33 cellular contexts compared by ENCODE assay signal in genomic region chr20:38268115-38268514, GRCh38. TPM values are rescaled to one million over a fixed set of nuclear protein-coding genes. Genes with fewer than 3 reads are reported as not detected.
"Had no signal": no experiment of that assay in that cellular context is flagged by ENCODE, and none has a peak within 500 bp of the region (broad histone marks: within the 10 kb centered on the region; RNA-seq: fewer than 3 reads in every experiment).

No MANE protein-coding gene starts in this region.

- FAIRE-seq: bronchial epithelial cell had no signal

- H3K36me3 ChIP-seq: ascending aorta, MG63, Peyer's patch, SJSA1 had no signal

- ATAC-seq: activated CD8-positive, alpha-beta memory T cell treated with anti-CD3 and anti-CD28 coated beads, Interleukin-2, amount 10 ng/mL, durations not matched to agents 7 days and 5 days; activated naive CD4-positive, alpha-beta T cell treated with anti-CD3 and anti-CD28 coated beads, Interleukin-2, amount 50 U/mL, for 72 hours; activated naive CD8-positive, alpha-beta T cell treated with anti-CD3 and anti-CD28 coated beads, Interleukin-2, amount 50 U/mL, for 24 hours; body of pancreas; SK-N-SH treated with all-trans-retinoic acid at 6 μM for 48 hours; WTC11 had no signal

- H3K27me3 ChIP-seq: ascending aorta, body of pancreas, MG63, Peyer's patch, SJSA1 had no signal

- H3K4me1 Mint-ChIP-seq: activated CD8-positive, alpha-beta memory T cell treated with anti-CD3 and anti-CD28 coated beads, Interleukin-2, amount 10 ng/mL, durations not matched to agents 7 days and 5 days; activated naive CD8-positive, alpha-beta T cell treated with anti-CD3 and anti-CD28 coated beads, Interleukin-2, amount 50 U/mL, for 24 hours; central memory CD8-positive, alpha-beta T cell; WTC11 had no signal

- DNase-seq: activated CD4-positive, alpha-beta T cell treated with anti-CD3 and anti-CD28 coated beads for 48 hours; activated CD4-positive, alpha-beta T cell treated with anti-CD3 and anti-CD28 coated beads, Interleukin-2, amount 50 U/mL, for 48 hours; activated CD4-positive, CD25-positive, alpha-beta regulatory T cell treated with anti-CD3 and anti-CD28 coated beads, Interleukin-2, amount 50 U/mL, for 72 hours; activated CD8-positive, alpha-beta memory T cell treated with anti-CD3 and anti-CD28 coated beads, Interleukin-2, amount 10 ng/mL, durations not matched to agents 7 days and 5 days; activated effector memory CD4-positive, alpha-beta T cell treated with Interleukin-2 at 50 U/mL for 16 hours; activated naive CD4-positive, alpha-beta T cell treated with Interleukin-2 at 50 U/mL for 16 hours; activated naive CD8-positive, alpha-beta T cell treated with anti-CD3 and anti-CD28 coated beads, Interleukin-2, amount 50 U/mL, for 24 hours; activated T-cell treated with anti-CD3 and anti-CD28 coated beads, Interleukin-2, amount 50 U/mL, for 24 hours; amniotic stem cell; body of pancreas; MG63; NCI-H1105; NCI-H1436; NCI-H187 treated with DMSO at 0.1 percent for 48 hours; NCI-H2081 treated with DMSO at 0.1 percent for 48 hours; NCI-H2171 treated with DMSO at 0.1 percent for 48 hours; NCI-H226; NCI-H69; SHP77; SW 1271 had no signal

- H3K4me3 ChIP-seq: ascending aorta, body of pancreas, MG63, Peyer's patch, SJSA1 had no signal

- H3K27ac Mint-ChIP-seq: activated CD8-positive, alpha-beta memory T cell treated with anti-CD3 and anti-CD28 coated beads, Interleukin-2, amount 10 ng/mL, durations not matched to agents 7 days and 5 days; activated naive CD4-positive, alpha-beta T cell treated with anti-CD3 and anti-CD28 coated beads, Interleukin-2, amount 50 U/mL, for 72 hours; activated naive CD8-positive, alpha-beta T cell treated with anti-CD3 and anti-CD28 coated beads, Interleukin-2, amount 50 U/mL, for 24 hours; activated T-cell treated with anti-CD3 and anti-CD28 coated beads, Interleukin-2, amount 50 U/mL, for 24 hours; activated T-helper 1 cell treated with anti-CD3 and anti-CD28 coated beads, Interleukin-12 subunit alpha, Interleukin-12 subunit beta, Interleukin-2, Interleukin-4 antibody, amounts not matched to agents 30 ng/mL and 10 ng/mL and 1 ng/mL, durations not matched to agents 14 hours and 24 hours and 36 hours; T-helper 2 cell treated with Interferon-gamma antibody and Interleukin-4, amounts not matched to agents 5 μg/mL and 100 μg/mL, for 36 hours; WTC11 had no signal

- H3K27ac ChIP-seq: body of pancreas, Peyer's patch, RWPE1, SJSA1 had no signal

- H3K4me1 ChIP-seq: body of pancreas had no signal

- H3K9me3 ChIP-seq: ascending aorta, body of pancreas, Peyer's patch, SJSA1 had no signal

- H3K4me3 Mint-ChIP-seq: activated CD8-positive, alpha-beta memory T cell treated with anti-CD3 and anti-CD28 coated beads, Interleukin-2, amount 10 ng/mL, durations not matched to agents 7 days and 5 days; activated naive CD8-positive, alpha-beta T cell treated with anti-CD3 and anti-CD28 coated beads, Interleukin-2, amount 50 U/mL, for 24 hours; activated T-cell treated with anti-CD3 and anti-CD28 coated beads, Interleukin-2, amount 50 U/mL, for 24 hours; activated T-helper 1 cell treated with anti-CD3 and anti-CD28 coated beads, Interleukin-12 subunit alpha, Interleukin-12 subunit beta, Interleukin-2, Interleukin-4 antibody, amounts not matched to agents 30 ng/mL and 10 ng/mL and 1 ng/mL, durations not matched to agents 14 hours and 24 hours and 36 hours; central memory CD8-positive, alpha-beta T cell; T-helper 2 cell treated with Interferon-gamma antibody and Interleukin-4, amounts not matched to agents 5 μg/mL and 100 μg/mL, for 36 hours; WTC11 had no signal

- H3K36me3 Mint-ChIP-seq: activated CD8-positive, alpha-beta memory T cell treated with anti-CD3 and anti-CD28 coated beads, Interleukin-2, amount 10 ng/mL, durations not matched to agents 7 days and 5 days; activated naive CD4-positive, alpha-beta T cell treated with anti-CD3 and anti-CD28 coated beads, Interleukin-2, amount 50 U/mL, for 72 hours; WTC11 had no signal

- H3K9me3 Mint-ChIP-seq: activated naive CD4-positive, alpha-beta T cell treated with anti-CD3 and anti-CD28 coated beads, Interleukin-2, amount 50 U/mL, for 72 hours; activated naive CD8-positive, alpha-beta T cell treated with anti-CD3 and anti-CD28 coated beads, Interleukin-2, amount 50 U/mL, for 24 hours; activated T-cell treated with anti-CD3 and anti-CD28 coated beads, Interleukin-2, amount 50 U/mL, for 24 hours; activated T-helper 1 cell treated with anti-CD3 and anti-CD28 coated beads, Interleukin-12 subunit alpha, Interleukin-12 subunit beta, Interleukin-2, Interleukin-4 antibody, amounts not matched to agents 30 ng/mL and 10 ng/mL and 1 ng/mL, durations not matched to agents 14 hours and 24 hours and 36 hours; central memory CD8-positive, alpha-beta T cell; T-helper 2 cell treated with Interferon-gamma antibody and Interleukin-4, amounts not matched to agents 5 μg/mL and 100 μg/mL, for 36 hours had no signal

RNA-seq across cellular contexts. Expression of gene KIAA1755, which starts 7.6 kb away (rescaled TPM):
- total RNA-seq: activated CD8-positive, alpha-beta memory T cell treated with anti-CD3 and anti-CD28 coated beads, Interleukin-2, amount 10 ng/mL, durations not matched to agents 7 days and 5 days; activated naive CD4-positive, alpha-beta T cell treated with anti-CD3 and anti-CD28 coated beads, Interleukin-2, amount 50 U/mL, for 72 hours; activated T-helper 1 cell treated with anti-CD3 and anti-CD28 coated beads, Interleukin-12 subunit alpha, Interleukin-12 subunit beta, Interleukin-2, Interleukin-4 antibody, amounts not matched to agents 30 ng/mL and 10 ng/mL and 1 ng/mL, durations not matched to agents 14 hours and 24 hours and 36 hours; bronchial epithelial cell; NCI-H460; T-helper 1 cell treated with Interleukin-12 subunit alpha and Interleukin-12 subunit beta and Interleukin-4 antibody, amounts not matched to agents 30 ng/mL and 1 ng/mL, for 36 hours had no signal

RNA-seq across cellular contexts. Expression of gene BPI, which starts 35.8 kb away (rescaled TPM):
- total RNA-seq: activated CD8-positive, alpha-beta memory T cell treated with anti-CD3 and anti-CD28 coated beads, Interleukin-2, amount 10 ng/mL, durations not matched to agents 7 days and 5 days; activated naive CD4-positive, alpha-beta T cell treated with anti-CD3 and anti-CD28 coated beads, Interleukin-2, amount 50 U/mL, for 72 hours; activated T-helper 1 cell treated with anti-CD3 and anti-CD28 coated beads, Interleukin-12 subunit alpha, Interleukin-12 subunit beta, Interleukin-2, Interleukin-4 antibody, amounts not matched to agents 30 ng/mL and 10 ng/mL and 1 ng/mL, durations not matched to agents 14 hours and 24 hours and 36 hours; ascending aorta; body of pancreas; bronchial epithelial cell; NCI-H460; Peyer's patch; T-helper 1 cell treated with Interleukin-12 subunit alpha and Interleukin-12 subunit beta and Interleukin-4 antibody, amounts not matched to agents 30 ng/mL and 1 ng/mL, for 36 hours; WTC11 had no signal
